In genomic region chr16:80703391-80704071, GRCh38 we compare ENCODE assay signal across 17 cellular contexts.
"Had no signal": no experiment of that assay in that cellular context is flagged by ENCODE, and none has a peak within 500 bp of the region (broad histone marks: within the 10 kb centered on the region; RNA-seq: fewer than 3 reads in every experiment).

No MANE protein-coding gene starts in this region.

- H3K27me3 Mint-ChIP-seq: naive B cell had no signal

- H3K4me3 Mint-ChIP-seq: mesothelial cell of epicardium, naive B cell, nephron progenitor cell had no signal

- H3K36me3 ChIP-seq: neutrophil, right atrium auricular region, sigmoid colon, stomach, thoracic aorta had no signal

- H3K36me3 Mint-ChIP-seq: mesothelial cell of epicardium had no signal

- H3K4me1 ChIP-seq: right atrium auricular region, sigmoid colon had no signal

- H3K27ac ChIP-seq: coronary artery, hepatocyte, neutrophil, right atrium auricular region, sigmoid colon, skin epidermis, stomach, thoracic aorta had no signal

- H3K27ac Mint-ChIP-seq: mesothelial cell of epicardium, nephron progenitor cell had no signal

- H3K27me3 ChIP-seq: hepatocyte, neutrophil, right atrium auricular region, sigmoid colon, stomach had no signal

- H3K4me2 ChIP-seq: hepatocyte had no signal

- DNase-seq: foreskin melanocyte; naive B cell; nephron progenitor cell; posterior cingulate gyrus; sigmoid colon; stimulated activated CD4-positive, alpha-beta T cell treated with anti-CD3 and anti-CD28 coated beads, Interleukin-12 subunit alpha, Interleukin-12 subunit beta, amount 100 ng/mL, for 4 hours; stimulated activated naive CD4-positive, alpha-beta T cell; stomach; substantia nigra; trophoblast cell had no signal

- H3K4me1 Mint-ChIP-seq: mesothelial cell of epicardium, nephron progenitor cell had no signal

- H3K4me3 ChIP-seq: coronary artery, hepatocyte, right atrium auricular region, sigmoid colon, skin epidermis, stomach, thoracic aorta had no signal

- H3K9me3 ChIP-seq: neutrophil, sigmoid colon, stomach, thoracic aorta had no signal

- H2AFZ ChIP-seq: hepatocyte had no signal
